Comparison of ENCODE assay signal across 9 cellular contexts in genomic region chr1:118984086-118984989, GRCh38. TPM values are rescaled to one million over a fixed set of nuclear protein-coding genes. Genes with fewer than 3 reads are reported as not detected.
DNase-seq lines count a peak whose midpoint lies in the region; ATAC-seq and TF ChIP-seq lines count a peak whose summit lies in the region.
"Had no signal": no experiment of that assay in that cellular context is flagged by ENCODE, and none has a peak within 500 bp of the region (broad histone marks: within the 10 kb centered on the region; RNA-seq: fewer than 3 reads in every experiment).

No MANE protein-coding gene starts in this region.

- H3K4me3 Mint-ChIP-seq in activated T-cell treated with anti-CD3 and anti-CD28 coated beads, Interleukin-2, amount 50 U/mL, for 24 hours = peak overlapping the region; percentile 18

- 19% methylated on average over 42 of the region's 58 CpGs for WGBS in suprapubic skin

- ATAC-seq in left lobe of liver (peak; percentile 75), HG02938 (IDR thresholded peaks at IDR 0.05; ENCODE audit: unreplicated experiment) (no peak)

- POLR2A ChIA-PET in PC-9 (lab: Charles Lee; ENCODE audit: unreplicated experiment) = no interaction called here

- H3K4me3 ChIP-seq in astrocyte of the spinal cord (ENCODE audit: low read depth, low read length) (peak overlapping the region; percentile 62), suprapubic skin (peak overlapping the region; percentile 56), PC-9 (no peak overlapping the region)

- H3K36me3 ChIP-seq in suprapubic skin (no peaks in the 10 kb centered on the region), PC-9 (ENCODE audit: low read depth) (no peaks in the 10 kb centered on the region)

- in situ Hi-C loops in astrocyte of the spinal cord (cut with HindIII; ENCODE audit: low sequenced_read_pairs) = no loop called here

- DNase-seq in activated T-cell treated with anti-CD3 and anti-CD28 coated beads, Interleukin-2, amount 50 U/mL, for 24 hours = no peak
- DNase-seq in activated T-cell treated with anti-CD3 and anti-CD28 coated beads for 4 hours (no peak), astrocyte of the spinal cord (ENCODE audit: low read depth, low spot score) (peak; percentile 70), left lobe of liver (ENCODE audit: low spot score) (no peak), suprapubic skin (ENCODE audit: low spot score in 2 of 2) (peak in 1 of 2 donors; percentile 79), PC-9 (no peak), Ammon's horn (ENCODE audit: low spot score) (no peak)
- DNase-seq: hippocampal formation had no signal

- CTCF ChIA-PET in PC-9 (lab: Charles Lee) = no interaction called here

- H4K20me1 ChIP-seq in PC-9 (ENCODE audit: insufficient read depth) = no peaks in the 10 kb centered on the region

- H3K79me2 ChIP-seq in PC-9 (ENCODE audit: low read depth) = no peaks in the 10 kb centered on the region

- H3K9me2 ChIP-seq in PC-9 (ENCODE audit: insufficient read depth) = no peaks in the 10 kb centered on the region

- peaks cover 43% of the 10 kb centered on the region for H3K4me1 Mint-ChIP-seq in activated T-cell treated with anti-CD3 and anti-CD28 coated beads, Interleukin-2, amount 50 U/mL, for 24 hours (ENCODE audit: low read depth)

- no peaks in the 10 kb centered on the region for H3F3A ChIP-seq in PC-9 (ENCODE audit: insufficient read depth, low read depth)

- BruUV-seq in PC-9 (replicated peaks; lab: Mats Ljungman, UMichigan) = no TSS peak

- H3K9me3 ChIP-seq in suprapubic skin (no peaks in the 10 kb centered on the region), PC-9 (ENCODE audit: insufficient read depth, low read depth) (no peaks in the 10 kb centered on the region)

- H3K27me3 ChIP-seq in suprapubic skin (peaks cover 88% of the 10 kb centered on the region), PC-9 (ENCODE audit: insufficient read depth, low read depth) (peaks cover 36% of the 10 kb centered on the region)

- peaks cover 15% of the 10 kb centered on the region for H3K9me3 Mint-ChIP-seq in activated T-cell treated with anti-CD3 and anti-CD28 coated beads, Interleukin-2, amount 50 U/mL, for 24 hours

- H3K36me3 Mint-ChIP-seq in activated T-cell treated with anti-CD3 and anti-CD28 coated beads, Interleukin-2, amount 50 U/mL, for 24 hours (ENCODE audit: low read depth) = peaks cover 2% of the 10 kb centered on the region

- H3K27me3 Mint-ChIP-seq in activated T-cell treated with anti-CD3 and anti-CD28 coated beads, Interleukin-2, amount 50 U/mL, for 24 hours = peaks cover 96% of the 10 kb centered on the region

- no peak for TF ChIP-seq POLR2A in suprapubic skin (IDR thresholded peaks at IDR 0.05)

- peaks cover 58% of the 10 kb centered on the region for H3K4me1 ChIP-seq in suprapubic skin
- no peaks in the 10 kb centered on the region for H3K4me1 ChIP-seq in PC-9 (replicated peaks; ENCODE audit: insufficient read depth)

- no peak for TF ChIP-seq CTCF in astrocyte of the spinal cord (IDR thresholded peaks at IDR 0.05; ENCODE audit: low read depth, low read length)
- TF ChIP-seq CTCF in suprapubic skin (IDR thresholded peaks at IDR 0.05) = no peak
- no peak for TF ChIP-seq CTCF in PC-9 (conservative IDR thresholded peaks at IDR 0.05)

- H3K4me2 ChIP-seq in PC-9 = no peak overlapping the region

- TF ChIP-seq EP300 in suprapubic skin (IDR thresholded peaks at IDR 0.05) = no peak

- H2AFZ ChIP-seq in PC-9 = no peak overlapping the region

- H3K27ac ChIP-seq in suprapubic skin (peak overlapping the region; percentile 84), PC-9 (no peak overlapping the region)

- no peak overlapping the region for H3K27ac Mint-ChIP-seq in activated T-cell treated with anti-CD3 and anti-CD28 coated beads, Interleukin-2, amount 50 U/mL, for 24 hours

- intact Hi-C loops in PC-9 (cut with micrococcal nuclease; ENCODE audit: unreplicated experiment) = no loop called here

RNA-seq across cellular contexts. Expression of gene TBX15, which starts 3.8 kb away (rescaled TPM):
- total RNA-seq in left lobe of liver = 15.0 TPM
- 10 to 100 TPM in 1 of 4 donors, 1 to 10 TPM in 3; 3.3 to 10.8 (median 3.5) TPM for total RNA-seq in suprapubic skin
- total RNA-seq in PC-9 (2021) = not detected in 2 replicates
